Comparison of ENCODE assay signal across 1 cellular context in genomic region chr17:41116292-41116691, GRCh38.
TF ChIP-seq lines count a peak whose summit lies in the region.

No MANE protein-coding gene starts in this region.

TF ChIP-seq in SK-N-SH, 30 proteins besides CTCF, POLR2A, EP300 and RAD21:
- no peak for TF ChIP-seq ELF1 (IDR thresholded peaks at IDR 0.05)
- no peak for TF ChIP-seq RFX5 (IDR thresholded peaks at IDR 0.05; ENCODE audit: low read length)
- TF ChIP-seq IRF3 (IDR thresholded peaks at IDR 0.05; ENCODE audit: low read depth, low read length), result no peak
- TF ChIP-seq, protein P1, sequence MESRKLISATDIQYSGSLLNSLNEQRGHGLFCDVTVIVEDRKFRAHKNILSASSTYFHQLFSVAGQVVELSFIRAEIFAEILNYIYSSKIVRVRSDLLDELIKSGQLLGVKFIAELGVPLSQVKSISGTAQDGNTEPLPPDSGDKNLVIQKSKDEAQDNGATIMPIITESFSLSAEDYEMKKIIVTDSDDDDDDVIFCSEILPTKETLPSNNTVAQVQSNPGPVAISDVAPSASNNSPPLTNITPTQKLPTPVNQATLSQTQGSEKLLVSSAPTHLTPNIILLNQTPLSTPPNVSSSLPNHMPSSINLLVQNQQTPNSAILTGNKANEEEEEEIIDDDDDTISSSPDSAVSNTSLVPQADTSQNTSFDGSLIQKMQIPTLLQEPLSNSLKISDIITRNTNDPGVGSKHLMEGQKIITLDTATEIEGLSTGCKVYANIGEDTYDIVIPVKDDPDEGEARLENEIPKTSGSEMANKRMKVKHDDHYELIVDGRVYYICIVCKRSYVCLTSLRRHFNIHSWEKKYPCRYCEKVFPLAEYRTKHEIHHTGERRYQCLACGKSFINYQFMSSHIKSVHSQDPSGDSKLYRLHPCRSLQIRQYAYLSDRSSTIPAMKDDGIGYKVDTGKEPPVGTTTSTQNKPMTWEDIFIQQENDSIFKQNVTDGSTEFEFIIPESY (IDR thresholded peaks at IDR 0.05; ENCODE audit: borderline replicate concordance, low read depth), result no peak
- no peak for TF ChIP-seq TAF1 (IDR thresholded peaks at IDR 0.05; ENCODE audit: borderline replicate concordance, low read depth, low read length)
- no peak for TF ChIP-seq CHD2 (IDR thresholded peaks at IDR 0.05; ENCODE audit: low read length, partially characterized antibody)
- no peak for TF ChIP-seq TEAD4 (IDR thresholded peaks at IDR 0.05; ENCODE audit: borderline replicate concordance, insufficient read depth)
- TF ChIP-seq RXRA (IDR thresholded peaks at IDR 0.05; ENCODE audit: borderline replicate concordance, low read depth), result no peak
- TF ChIP-seq SMC3 (IDR thresholded peaks at IDR 0.05; ENCODE audit: low read depth, low read length), result no peak
- no peak for TF ChIP-seq SIN3A (IDR thresholded peaks at IDR 0.05; ENCODE audit: borderline replicate concordance, low read depth, low read length)
- TF ChIP-seq, protein P2, sequence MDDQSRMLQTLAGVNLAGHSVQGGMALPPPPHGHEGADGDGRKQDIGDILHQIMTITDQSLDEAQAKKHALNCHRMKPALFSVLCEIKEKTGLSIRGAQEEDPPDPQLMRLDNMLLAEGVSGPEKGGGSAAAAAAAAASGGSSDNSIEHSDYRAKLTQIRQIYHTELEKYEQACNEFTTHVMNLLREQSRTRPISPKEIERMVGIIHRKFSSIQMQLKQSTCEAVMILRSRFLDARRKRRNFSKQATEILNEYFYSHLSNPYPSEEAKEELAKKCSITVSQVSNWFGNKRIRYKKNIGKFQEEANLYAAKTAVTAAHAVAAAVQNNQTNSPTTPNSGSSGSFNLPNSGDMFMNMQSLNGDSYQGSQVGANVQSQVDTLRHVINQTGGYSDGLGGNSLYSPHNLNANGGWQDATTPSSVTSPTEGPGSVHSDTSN (IDR thresholded peaks at IDR 0.05), result no peak
- no peak for TF ChIP-seq MXI1 (IDR thresholded peaks at IDR 0.05; ENCODE audit: low read depth, low read length)
- TF ChIP-seq EZH2phosphoT487 (IDR thresholded peaks at IDR 0.05; ENCODE audit: borderline replicate concordance, low read depth), result no peak
- no peak for TF ChIP-seq POLR2AphosphoS5 (IDR thresholded peaks at IDR 0.05; ENCODE audit: low read depth, low read length)
- TF ChIP-seq, protein P3, sequence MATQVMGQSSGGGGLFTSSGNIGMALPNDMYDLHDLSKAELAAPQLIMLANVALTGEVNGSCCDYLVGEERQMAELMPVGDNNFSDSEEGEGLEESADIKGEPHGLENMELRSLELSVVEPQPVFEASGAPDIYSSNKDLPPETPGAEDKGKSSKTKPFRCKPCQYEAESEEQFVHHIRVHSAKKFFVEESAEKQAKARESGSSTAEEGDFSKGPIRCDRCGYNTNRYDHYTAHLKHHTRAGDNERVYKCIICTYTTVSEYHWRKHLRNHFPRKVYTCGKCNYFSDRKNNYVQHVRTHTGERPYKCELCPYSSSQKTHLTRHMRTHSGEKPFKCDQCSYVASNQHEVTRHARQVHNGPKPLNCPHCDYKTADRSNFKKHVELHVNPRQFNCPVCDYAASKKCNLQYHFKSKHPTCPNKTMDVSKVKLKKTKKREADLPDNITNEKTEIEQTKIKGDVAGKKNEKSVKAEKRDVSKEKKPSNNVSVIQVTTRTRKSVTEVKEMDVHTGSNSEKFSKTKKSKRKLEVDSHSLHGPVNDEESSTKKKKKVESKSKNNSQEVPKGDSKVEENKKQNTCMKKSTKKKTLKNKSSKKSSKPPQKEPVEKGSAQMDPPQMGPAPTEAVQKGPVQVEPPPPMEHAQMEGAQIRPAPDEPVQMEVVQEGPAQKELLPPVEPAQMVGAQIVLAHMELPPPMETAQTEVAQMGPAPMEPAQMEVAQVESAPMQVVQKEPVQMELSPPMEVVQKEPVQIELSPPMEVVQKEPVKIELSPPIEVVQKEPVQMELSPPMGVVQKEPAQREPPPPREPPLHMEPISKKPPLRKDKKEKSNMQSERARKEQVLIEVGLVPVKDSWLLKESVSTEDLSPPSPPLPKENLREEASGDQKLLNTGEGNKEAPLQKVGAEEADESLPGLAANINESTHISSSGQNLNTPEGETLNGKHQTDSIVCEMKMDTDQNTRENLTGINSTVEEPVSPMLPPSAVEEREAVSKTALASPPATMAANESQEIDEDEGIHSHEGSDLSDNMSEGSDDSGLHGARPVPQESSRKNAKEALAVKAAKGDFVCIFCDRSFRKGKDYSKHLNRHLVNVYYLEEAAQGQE (IDR thresholded peaks at IDR 0.05; ENCODE audit: low read depth, low read length), result no peak
- no peak for TF ChIP-seq GATA2 (CRISPR knock-in tag; IDR thresholded peaks at IDR 0.05)
- TF ChIP-seq, protein P4, sequence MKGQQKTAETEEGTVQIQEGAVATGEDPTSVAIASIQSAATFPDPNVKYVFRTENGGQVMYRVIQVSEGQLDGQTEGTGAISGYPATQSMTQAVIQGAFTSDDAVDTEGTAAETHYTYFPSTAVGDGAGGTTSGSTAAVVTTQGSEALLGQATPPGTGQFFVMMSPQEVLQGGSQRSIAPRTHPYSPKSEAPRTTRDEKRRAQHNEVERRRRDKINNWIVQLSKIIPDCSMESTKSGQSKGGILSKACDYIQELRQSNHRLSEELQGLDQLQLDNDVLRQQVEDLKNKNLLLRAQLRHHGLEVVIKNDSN (IDR thresholded peaks at IDR 0.05; ENCODE audit: borderline replicate concordance, low read depth), result no peak
- TF ChIP-seq GABPA (IDR thresholded peaks at IDR 0.05; ENCODE audit: low read depth), result no peak
- no peak for TF ChIP-seq NRF1 (IDR thresholded peaks at IDR 0.05; ENCODE audit: low read depth, low read length)
- no peak for TF ChIP-seq NFIC (IDR thresholded peaks at IDR 0.05; ENCODE audit: borderline replicate concordance)
TF ChIP-seq in SK-N-SH: peak in this region for 0.
